In the genomic region with DNA sequence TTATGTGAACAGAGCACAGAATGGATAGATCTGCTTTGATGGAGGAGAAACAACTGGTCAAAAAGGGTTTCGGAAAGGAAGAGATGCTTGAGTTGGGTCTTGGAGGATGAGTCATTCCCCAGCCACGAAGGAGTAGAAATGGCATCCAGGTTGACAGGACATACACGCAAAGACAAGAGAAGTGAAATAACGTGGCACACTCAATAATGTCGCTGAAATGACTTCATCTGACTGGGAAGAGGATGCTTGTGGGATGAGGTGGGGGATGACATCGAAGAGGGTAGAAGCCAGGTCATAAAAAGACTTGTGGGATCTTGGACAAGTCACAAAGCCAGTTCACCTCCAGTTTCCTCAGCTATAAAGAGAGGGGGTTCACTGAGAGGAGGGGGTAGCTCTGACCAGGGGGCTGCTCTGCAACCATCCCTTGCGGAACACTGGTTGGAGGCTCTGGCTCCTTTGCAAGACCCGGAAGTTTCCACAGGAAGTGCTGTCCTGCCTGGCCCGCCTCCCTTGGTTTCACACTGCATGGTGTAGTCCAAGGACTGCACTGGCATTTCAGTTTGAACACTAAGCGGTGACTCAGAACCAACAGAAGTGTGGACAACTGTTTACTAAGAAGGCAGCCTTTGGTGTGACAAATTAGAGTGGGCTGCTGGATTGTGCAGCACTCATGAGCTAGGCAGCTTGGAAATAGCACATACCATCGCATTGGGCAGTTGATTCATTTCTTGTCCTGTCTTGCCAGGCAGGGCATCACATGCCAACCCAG, we compare ENCODE assay signal across 8 cellular contexts.
DNase-seq lines count a peak whose midpoint lies in the region; FAIRE-seq lines count a peak whose summit lies in the region.

No MANE protein-coding gene starts in this region.

- DNase-seq in GM18507 (ENCODE audit: extremely low spot score, insufficient read length, low read depth) (no peak), HCEC 1CT (peak; percentile 78), RPMI7951 (ENCODE audit: low read depth) (peak; percentile 93), kidney tubule cell (ENCODE audit: low spot score) (peak; percentile 80), GOT3 (lab: John Stamatoyannopoulos, UW) (no peak), glomerular visceral epithelial cell (ENCODE audit: extremely low spot score) (no peak), NCI-H526 (lab: John Stamatoyannopoulos, UW) (no peak), KG1 (lab: John Stamatoyannopoulos, UW) (no peak)

- peak; percentile 95 for FAIRE-seq in GM18507 (lab: Jason Lieb, UNC)

Comparison
In these comparisons a context has a peak if more than half of its experiments do, and no peak if none do; other contexts are left out.
1. DNase-seq: peak in HCEC 1CT (single experiment), RPMI7951 (single experiment) and kidney tubule cell (single experiment); none in GM18507 (single experiment), GOT3 (single experiment), glomerular visceral epithelial cell (single experiment), NCI-H526 (0 of 2) and KG1 (single experiment).